Comparison of ENCODE assay signal across 18 cellular contexts in the genomic region with DNA sequence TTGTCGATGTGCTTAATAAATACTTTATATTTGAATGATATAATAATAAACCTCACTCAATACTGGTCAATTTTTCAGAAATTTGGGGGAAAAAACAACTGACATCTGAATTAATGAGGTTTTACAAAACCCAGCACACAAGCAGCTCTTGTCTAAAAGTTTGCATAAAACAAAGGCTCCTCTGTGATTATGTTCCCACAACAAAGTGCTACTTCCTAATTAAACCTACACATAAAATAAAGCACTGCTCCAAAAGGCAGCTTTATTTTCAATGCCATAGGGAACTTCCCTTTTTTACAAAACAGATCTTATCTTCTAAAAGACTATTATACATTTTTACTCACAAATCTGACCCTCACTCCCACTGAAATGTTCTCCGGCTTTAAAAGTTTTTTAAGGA. TPM values are rescaled to one million over a fixed set of nuclear protein-coding genes. Genes with fewer than 3 reads are reported as not detected.
"Had no signal": no experiment of that assay in that cellular context is flagged by ENCODE, and none has a peak within 500 bp of the region (broad histone marks: within the 10 kb centered on the region; RNA-seq: fewer than 3 reads in every experiment).

No MANE protein-coding gene starts in this region.

- H3K4me1 Mint-ChIP-seq: natural killer cell; stimulated activated naive B cell treated with anti-CD40 and anti-IgM and Interleukin-4, amounts not matched to agents 10 μg/mL and 1 μg/mL and 100 μg/mL, for 72 hours; stimulated activated naive CD8-positive, alpha-beta T cell treated with anti-CD3 and anti-CD28 coated beads, Interleukin-15, amount 100 ng/mL, for 72 hours had no signal

- H3K9me3 Mint-ChIP-seq: stimulated activated naive B cell treated with anti-CD40 and anti-IgM and Interleukin-4, amounts not matched to agents 10 μg/mL and 1 μg/mL and 100 μg/mL, for 72 hours; stimulated activated naive CD8-positive, alpha-beta T cell treated with anti-CD3 and anti-CD28 coated beads, Interleukin-15, amount 100 ng/mL, for 72 hours had no signal

- H3K27me3 Mint-ChIP-seq: stimulated activated naive B cell treated with anti-CD40 and anti-IgM and Interleukin-4, amounts not matched to agents 10 μg/mL and 1 μg/mL and 100 μg/mL, for 72 hours; stimulated activated naive CD8-positive, alpha-beta T cell treated with anti-CD3 and anti-CD28 coated beads, Interleukin-15, amount 100 ng/mL, for 72 hours had no signal

- FAIRE-seq: frontal cortex had no signal

- DNase-seq: cerebellar nuclear complex; colonic mucosa; dermis blood vessel endothelial cell; effector CD4-positive, alpha-beta T cell; glutamatergic neuron; islet precursor cell; mammary epithelial cell; natural killer cell; posterior cingulate gyrus; sigmoid colon; stimulated activated CD4-positive, alpha-beta T cell treated with anti-CD3 and anti-CD28 coated beads, Interleukin-2, amount 100 ng/mL, for 24 hours; stimulated activated CD4-positive, alpha-beta T cell treated with anti-CD3 and anti-CD28 coated beads, Interleukin-4, amount 100 ng/mL, for 4 hours; stimulated activated naive B cell treated with anti-CD40 and anti-IgM and Interleukin-4, amounts not matched to agents 10 μg/mL and 1 μg/mL and 100 μg/mL, for 72 hours; stimulated activated naive CD8-positive, alpha-beta T cell treated with anti-CD3 and anti-CD28 coated beads, Interleukin-15, amount 100 ng/mL, for 72 hours; testis; upper lobe of right lung had no signal

- H3K27ac Mint-ChIP-seq: natural killer cell; stimulated activated naive B cell treated with anti-CD40 and anti-IgM and Interleukin-4, amounts not matched to agents 10 μg/mL and 1 μg/mL and 100 μg/mL, for 72 hours; stimulated activated naive CD8-positive, alpha-beta T cell treated with anti-CD3 and anti-CD28 coated beads, Interleukin-15, amount 100 ng/mL, for 72 hours had no signal

- H3K4me3 Mint-ChIP-seq: natural killer cell; stimulated activated naive B cell treated with anti-CD40 and anti-IgM and Interleukin-4, amounts not matched to agents 10 μg/mL and 1 μg/mL and 100 μg/mL, for 72 hours; stimulated activated naive CD8-positive, alpha-beta T cell treated with anti-CD3 and anti-CD28 coated beads, Interleukin-15, amount 100 ng/mL, for 72 hours had no signal

- ATAC-seq: left lobe of liver; natural killer cell; stimulated activated naive B cell treated with anti-CD40 and anti-IgM and Interleukin-4, amounts not matched to agents 10 μg/mL and 1 μg/mL and 100 μg/mL, for 72 hours; stimulated activated naive CD8-positive, alpha-beta T cell treated with anti-CD3 and anti-CD28 coated beads, Interleukin-15, amount 100 ng/mL, for 72 hours; upper lobe of right lung had no signal

- H3K36me3 Mint-ChIP-seq: natural killer cell; stimulated activated naive B cell treated with anti-CD40 and anti-IgM and Interleukin-4, amounts not matched to agents 10 μg/mL and 1 μg/mL and 100 μg/mL, for 72 hours had no signal

RNA-seq across cellular contexts. Expression of gene LAMA1, which starts 47.1 kb away (rescaled TPM):
- total RNA-seq: natural killer cell had no signal
